27 cellular contexts compared by ENCODE assay signal in genomic region chr17:19244796-19245195, GRCh38. TPM values are rescaled to one million over a fixed set of nuclear protein-coding genes. Genes with fewer than 3 reads are reported as not detected.
A peak's percentile ranks its signal among the peaks of the same experiment; 100 is the strongest.
DNase-seq lines count a peak whose midpoint lies in the region; ATAC-seq and TF ChIP-seq lines count a peak whose summit lies in the region.
"Had no signal": no experiment of that assay in that cellular context is flagged by ENCODE, and none has a peak within 500 bp of the region (broad histone marks: within the 10 kb centered on the region; RNA-seq: fewer than 3 reads in every experiment).

No MANE protein-coding gene starts in this region.

- H3K27me3 ChIP-seq in H9 (ENCODE audit: insufficient read depth, low read length): no peaks in the 10 kb centered on the region
- H3K27me3 ChIP-seq: breast epithelium, MG63 had no signal

- H3K9me3 ChIP-seq in H9 (ENCODE audit: control insufficient read depth, low read depth, low read length): no peaks in the 10 kb centered on the region
- H3K9me3 ChIP-seq: breast epithelium, left ventricle myocardium inferior, MG63 had no signal

- no peaks in the 10 kb centered on the region for H3K79me1 ChIP-seq in H9 (ENCODE audit: insufficient read depth, low read depth, low read length, poor library complexity, severe bottlenecking)

- no peak overlapping the region for H3K4me2 ChIP-seq in H9 (ENCODE audit: insufficient read depth, insufficient read length, low read length)

- H3K36me3 Mint-ChIP-seq in progenitor cell of endocrine pancreas (ENCODE audit: insufficient read depth): peaks cover 4% of the 10 kb centered on the region
- peaks cover 2 to 12% (median 9%) of the 10 kb centered on the region in 3 experiments; a peak in 5 of 7 replicates for H3K36me3 Mint-ChIP-seq in H9 (ENCODE audit: insufficient read depth in 1 of 3, low read depth in 3 of 3)
- H3K36me3 Mint-ChIP-seq: activated CD4-positive, alpha-beta memory T cell treated with anti-CD3 and anti-CD28 coated beads for 36 hours; CD8-positive, alpha-beta memory T cell; T-cell had no signal

- H3K4me3 Mint-ChIP-seq in progenitor cell of endocrine pancreas (ENCODE audit: low read depth) (no peak overlapping the region), H9 (no peak overlapping the region)
- H3K4me3 Mint-ChIP-seq: activated CD4-positive, alpha-beta memory T cell treated with anti-CD3 and anti-CD28 coated beads for 36 hours; activated T-helper 1 cell treated with anti-CD3 and anti-CD28 coated beads, Interleukin-12 subunit alpha, Interleukin-12 subunit beta, Interleukin-2, Interleukin-4 antibody, amounts not matched to agents 30 ng/mL and 10 ng/mL and 1 ng/mL, durations not matched to agents 14 hours and 24 hours and 36 hours; B cell; CD8-positive, alpha-beta memory T cell; stimulated activated naive CD8-positive, alpha-beta T cell treated with anti-CD3 and anti-CD28 coated beads, Interleukin-15, amount 100 ng/mL, for 72 hours; T-cell had no signal

- H3K4me1 Mint-ChIP-seq in progenitor cell of endocrine pancreas (ENCODE audit: low read depth): peaks cover 31% of the 10 kb centered on the region
- peaks cover 38 to 44% of the 10 kb centered on the region in 2 experiments for H3K4me1 Mint-ChIP-seq in H9

- no peak overlapping the region for H2BK15ac ChIP-seq in H9 (ENCODE audit: low read depth, low read length)

- no peak overlapping the region for H3K14ac ChIP-seq in H9 (ENCODE audit: insufficient read depth, low read length)

- H3K79me2 ChIP-seq in H9 (ENCODE audit: insufficient read depth, low read length): peaks cover 17% of the 10 kb centered on the region; the same call in 1 of the 2 replicates

- peaks cover 2% of the 10 kb centered on the region; the same call in 1 of the 2 replicates for H3K4me1 ChIP-seq in H9 (ENCODE audit: insufficient read depth, low read length)

- no peak for ATAC-seq in HG03025 (IDR thresholded peaks at IDR 0.05; ENCODE audit: low FRiP score, unreplicated experiment)
- ATAC-seq: stimulated activated naive CD8-positive, alpha-beta T cell treated with anti-CD3 and anti-CD28 coated beads, Interleukin-15, amount 100 ng/mL, for 72 hours; T-cell had no signal

- no peaks in the 10 kb centered on the region for H3K23me2 ChIP-seq in H9 (ENCODE audit: insufficient read length, low read depth, low read length, poor library complexity, severe bottlenecking)

- H3K56ac ChIP-seq in H9 (ENCODE audit: insufficient read length, low read depth, low read length): no peak overlapping the region

- H2AFZ ChIP-seq in H9 (ENCODE audit: low read length): no peak overlapping the region

- TF ChIP-seq CTCF in progenitor cell of endocrine pancreas (IDR thresholded peaks at IDR 0.05; ENCODE audit: unreplicated experiment) (no peak), H9 (conservative IDR thresholded peaks at IDR 0.05) (no peak)

- WGBS in H9 (ENCODE audit: extremely low coverage, insufficient read length, low lambda C conversion rate): no CpG with 5 or more reads among the region's 3 CpGs

- no peak overlapping the region for H3K4ac ChIP-seq in H9 (ENCODE audit: low read depth, low read length)

- H4K91ac ChIP-seq in H9 (ENCODE audit: insufficient read length, low read depth, low read length): no peak overlapping the region

- H3T11ph ChIP-seq in H9 (ENCODE audit: low read length): no peak overlapping the region

- H2BK20ac ChIP-seq in H9 (ENCODE audit: low read depth, low read length, poor library complexity, severe bottlenecking): no peak overlapping the region

- no peak overlapping the region for H2BK5ac ChIP-seq in H9 (ENCODE audit: insufficient read length, low read length)

- H3K27me3 Mint-ChIP-seq in progenitor cell of endocrine pancreas (no peaks in the 10 kb centered on the region), H9 (ENCODE audit: low read depth) (no peaks in the 10 kb centered on the region)
- H3K27me3 Mint-ChIP-seq: B cell had no signal

- H4K8ac ChIP-seq in H9 (replicated peaks; ENCODE audit: insufficient read length, low read depth, low read length): no peak overlapping the region

- no peak overlapping the region for H3K23ac ChIP-seq in H9 (ENCODE audit: insufficient read length, low read depth, low read length)

- H3K9ac ChIP-seq in H9 (ENCODE audit: extremely low read depth, insufficient read length, low read length): no peak overlapping the region

- H4K5ac ChIP-seq in H9 (ENCODE audit: insufficient read length, low read depth, low read length): no peak overlapping the region

- no peak overlapping the region for H3K18ac ChIP-seq in H9 (ENCODE audit: insufficient read length, low read depth, low read length)

- H3K27ac Mint-ChIP-seq in progenitor cell of endocrine pancreas (peak overlapping the region; percentile 67), H9 (no peak overlapping the region)
- H3K27ac Mint-ChIP-seq: activated CD4-positive, alpha-beta memory T cell treated with anti-CD3 and anti-CD28 coated beads for 36 hours; activated T-helper 1 cell treated with anti-CD3 and anti-CD28 coated beads, Interleukin-12 subunit alpha, Interleukin-12 subunit beta, Interleukin-2, Interleukin-4 antibody, amounts not matched to agents 30 ng/mL and 10 ng/mL and 1 ng/mL, durations not matched to agents 14 hours and 24 hours and 36 hours; B cell; CD8-positive, alpha-beta memory T cell; T-cell had no signal

- H2BK12ac ChIP-seq in H9 (ENCODE audit: insufficient read length, low read depth, low read length): no peak overlapping the region

- H2AK5ac ChIP-seq in H9 (ENCODE audit: insufficient read length, low read length): no peak overlapping the region

- H3K9me3 Mint-ChIP-seq in progenitor cell of endocrine pancreas (ENCODE audit: low read depth) (no peaks in the 10 kb centered on the region), H9 (no peaks in the 10 kb centered on the region)
- H3K9me3 Mint-ChIP-seq: activated CD4-positive, alpha-beta memory T cell treated with anti-CD3 and anti-CD28 coated beads for 36 hours; activated T-helper 1 cell treated with anti-CD3 and anti-CD28 coated beads, Interleukin-12 subunit alpha, Interleukin-12 subunit beta, Interleukin-2, Interleukin-4 antibody, amounts not matched to agents 30 ng/mL and 10 ng/mL and 1 ng/mL, durations not matched to agents 14 hours and 24 hours and 36 hours; CD8-positive, alpha-beta memory T cell; stimulated activated naive CD8-positive, alpha-beta T cell treated with anti-CD3 and anti-CD28 coated beads, Interleukin-15, amount 100 ng/mL, for 72 hours; T-cell had no signal

- no peaks in the 10 kb centered on the region for H4K20me1 ChIP-seq in H9 (ENCODE audit: control insufficient read depth, insufficient read depth, insufficient read length)

- no peak overlapping the region for H3K27ac ChIP-seq in H9 (ENCODE audit: insufficient read length, low read depth, low read length)
- H3K27ac ChIP-seq: left ventricle myocardium inferior had no signal

- DNase-seq in NCI-H2171 treated with DMSO at 0.1 percent for 48 hours (lab: John Stamatoyannopoulos, UW): peak; percentile 75
- DNase-seq in NCI-H2171 (lab: John Stamatoyannopoulos, UW): no peak
- DNase-seq in NAMALWA (ENCODE audit: low spot score): peak; percentile 84
- peak; percentile 19 to 73 for DNase-seq in SHP77 (lab: John Stamatoyannopoulos, UW)
- no peak for DNase-seq in progenitor cell of endocrine pancreas (ENCODE audit: low spot score, unreplicated experiment)
- no peak for DNase-seq in H9
- DNase-seq in T1000 (lab: John Stamatoyannopoulos, UW): no peak
- DNase-seq: activated CD4-positive, alpha-beta memory T cell treated with anti-CD3 and anti-CD28 coated beads for 36 hours; activated CD8-positive, alpha-beta memory T cell treated with anti-CD3 and anti-CD28 coated beads, Interleukin-2, amount 50 U/mL, for 4 hours; activated naive CD4-positive, alpha-beta T cell treated with anti-CD3 and anti-CD28 coated beads, Interleukin-2, amount 50 U/mL, for 16 hours; amniotic stem cell; CD8-positive, alpha-beta memory T cell; DMS53; H7; KBM-7; left ventricle myocardium inferior; MG63; NCI-H187; NCI-H446; nucleus accumbens; stimulated activated CD8-positive, alpha-beta memory T cell treated with anti-CD3 and anti-CD28 coated beads, Interleukin-4, amount 100 ng/mL, for 48 hours; stimulated activated naive CD8-positive, alpha-beta T cell treated with anti-CD3 and anti-CD28 coated beads, Interleukin-15, amount 100 ng/mL, for 72 hours; T-cell had no signal

- H2BK120ac ChIP-seq in H9 (ENCODE audit: low read depth, low read length, poor library complexity, severe bottlenecking): no peak overlapping the region

RNA-seq across cellular contexts. Expression of gene EPN2, which starts 7.6 kb away (rescaled TPM):
- total RNA-seq in progenitor cell of endocrine pancreas (49.8 and 51.2 TPM in 2 replicates), H9 (2021) (53.2 and 57.8 TPM in 2 replicates)

Comparison
In these comparisons a context has a peak if more than half of its experiments do, and no peak if none do; other contexts are left out.
1. DNase-seq: peak in NCI-H2171 treated with DMSO at 0.1 percent for 48 hours (single experiment), NAMALWA (single experiment) and SHP77 (2 of 2); none in NCI-H2171 (single experiment), progenitor cell of endocrine pancreas (single experiment), H9 (single experiment) and T1000 (single experiment).